ENCODE assay signal across 8 cellular contexts in the genomic region with DNA sequence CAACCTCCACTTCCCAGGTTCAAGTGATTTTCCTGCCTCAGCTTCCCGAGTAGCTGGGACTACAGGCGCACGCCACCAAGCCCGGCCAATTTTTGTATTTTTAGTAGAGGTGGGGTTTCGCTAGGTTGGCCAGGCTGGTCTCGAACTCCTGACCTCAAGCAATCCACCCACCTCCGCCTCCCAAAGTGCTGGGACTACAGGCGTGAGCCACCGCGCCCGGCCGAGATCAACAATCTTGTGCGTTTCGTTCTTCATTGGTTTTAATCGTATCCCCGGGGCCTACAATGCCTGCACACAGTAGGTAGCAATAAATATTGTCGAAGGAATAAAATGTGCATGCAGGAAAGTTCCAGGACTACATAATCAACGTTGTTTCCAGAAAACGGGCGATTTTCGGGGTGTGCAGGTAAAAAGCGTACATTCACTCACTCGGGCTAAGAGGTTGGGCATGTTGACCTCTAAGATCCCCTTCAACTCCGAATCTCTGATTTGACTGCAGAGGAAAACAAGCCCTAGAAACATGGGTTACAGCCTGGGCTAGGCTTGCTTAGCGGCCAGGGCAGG. TPM values are rescaled to one million over a fixed set of nuclear protein-coding genes. Genes with fewer than 3 reads are reported as not detected.
DNase-seq lines count a peak whose midpoint lies in the region; ATAC-seq and TF ChIP-seq lines count a peak whose summit lies in the region.

No MANE protein-coding gene starts in this region.

- DNase-seq in colonic mucosa (no peak), naive B cell (no peak), NCI-H1694 (lab: John Stamatoyannopoulos, UW) (no peak), NCI-H1048 (lab: John Stamatoyannopoulos, UW) (no peak), glomerular visceral epithelial cell (ENCODE audit: extremely low spot score) (no peak)

- H3K27ac ChIP-seq in ACC112 (ENCODE audit: low read depth, low read length) (peak overlapping the region; percentile 69), KOPT-K1 (ENCODE audit: low read depth, low read length, poor library complexity, severe bottlenecking) (peak overlapping the region; percentile 89), colonic mucosa (peak overlapping the region; percentile 80)

- H3K4me1 ChIP-seq in ACC112 (ENCODE audit: control insufficient read depth, insufficient read depth, low read length, unreplicated experiment) (peaks cover 25% of the 10 kb centered on the region), colonic mucosa (peaks cover 8% of the 10 kb centered on the region)

- no peak for TF ChIP-seq CTCF in colonic mucosa (IDR thresholded peaks at IDR 0.05)

- no peaks in the 10 kb centered on the region for H3K9me3 Mint-ChIP-seq in naive B cell

- H3K27ac Mint-ChIP-seq in naive B cell = peak overlapping the region; percentile 88 to 97 (median 96)

- H3K9me3 ChIP-seq in KOPT-K1 (ENCODE audit: insufficient read depth, low read length, poor library complexity, severe bottlenecking) (no peaks in the 10 kb centered on the region), colonic mucosa (no peaks in the 10 kb centered on the region)

- peak overlapping the region; percentile 40 to 80 for H3K9ac ChIP-seq in colonic mucosa (ENCODE audit: low read depth in 2 of 2, low read length in 2 of 2)

- H2AFZ ChIP-seq in ACC112 (ENCODE audit: low read length, unreplicated experiment) = peak overlapping the region; percentile 97

- no peaks in the 10 kb centered on the region for H3K36me3 Mint-ChIP-seq in naive B cell

- no peaks in the 10 kb centered on the region for H3K27me3 Mint-ChIP-seq in naive B cell

- no peak for ATAC-seq in naive B cell (ENCODE audit: low read depth in 2 of 2)
- ATAC-seq in HG02870 (IDR thresholded peaks at IDR 0.05; ENCODE audit: unreplicated experiment) = no peak

- peaks cover 27% of the 10 kb centered on the region for H3K79me2 ChIP-seq in ACC112 (ENCODE audit: control insufficient read depth, insufficient read depth, low read length, unreplicated experiment)

- peaks cover 41 to 61% (median 46%) of the 10 kb centered on the region in 3 donors for H3K4me1 Mint-ChIP-seq in naive B cell

- no peaks in the 10 kb centered on the region for H3K27me3 ChIP-seq in ACC112 (ENCODE audit: insufficient read depth, low read length)
- H3K27me3 ChIP-seq in colonic mucosa = no peaks in the 10 kb centered on the region

- intact Hi-C loops in colonic mucosa (cut with DNase I) = no loop called here

- H3K4me3 ChIP-seq in ACC112 (ENCODE audit: low read depth, low read length) (peak overlapping the region; percentile 93), colonic mucosa (peak overlapping the region; percentile 42)

- H3K4me3 Mint-ChIP-seq in naive B cell = peak overlapping the region; percentile 89 to 99 (median 95)

- H3K36me3 ChIP-seq in ACC112 (ENCODE audit: insufficient read depth, low read length) (no peaks in the 10 kb centered on the region), KOPT-K1 (ENCODE audit: insufficient read depth, low read length) (no peaks in the 10 kb centered on the region), colonic mucosa (no peaks in the 10 kb centered on the region)

RNA-seq across cellular contexts. Expression of a gene that starts 2.7 kb away (rescaled TPM):
- total RNA-seq in colonic mucosa = 10 to 100 TPM; 26.3 to 43.9 TPM
- 10 to 100 TPM in 5 of 6 donors, 1 to 10 TPM in 1; 6.5 to 21.8 (median 11.5) TPM for polyA plus RNA-seq in naive B cell (ENCODE audit: low read depth in 6 of 6)
